30 cellular contexts compared by ENCODE assay signal in the genomic region with DNA sequence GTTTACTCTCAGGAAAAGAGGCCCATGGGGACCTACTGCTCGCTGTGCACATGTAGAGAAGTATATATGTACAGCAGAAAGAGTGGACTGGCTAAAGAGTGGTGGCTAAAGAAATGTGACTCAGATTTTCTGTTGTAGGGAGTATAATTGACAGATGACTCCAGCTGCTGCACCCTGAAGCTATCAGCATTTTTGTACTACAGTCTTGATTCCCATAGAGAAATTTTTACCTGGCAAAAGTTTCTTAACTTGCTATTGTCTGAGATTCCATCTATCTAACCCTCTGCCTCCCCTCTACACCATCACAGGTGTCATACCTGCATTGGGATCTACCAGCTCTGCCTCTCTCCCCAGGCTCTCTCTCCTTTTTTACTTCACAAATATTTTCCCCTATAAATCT.
"Had no signal": no experiment of that assay in that cellular context is flagged by ENCODE, and none has a peak within 500 bp of the region (broad histone marks: within the 10 kb centered on the region; RNA-seq: fewer than 3 reads in every experiment).

No MANE protein-coding gene starts in this region.

- H3K9me3 ChIP-seq: adrenal gland, ascending aorta, body of pancreas, breast epithelium had no signal

- H3K36me3 ChIP-seq: adrenal gland, ascending aorta, brain microvascular endothelial cell, breast epithelium, cardiac muscle cell had no signal

- H3K4me1 ChIP-seq: adrenal gland, ascending aorta, body of pancreas, breast epithelium had no signal

- DNase-seq: activated effector memory CD4-positive, alpha-beta T cell treated with anti-CD3 and anti-CD28 coated beads, Interleukin-2, amount 50 U/mL, for 16 hours; activated effector memory CD4-positive, alpha-beta T cell treated with Interleukin-2 at 50 U/mL for 16 hours; activated gamma-delta T cell; activated gamma-delta T cell treated with Interleukin-2 at 50 U/mL for 16 hours; activated naive CD4-positive, alpha-beta T cell; activated naive CD4-positive, alpha-beta T cell treated with anti-CD3 and anti-CD28 coated beads for 36 hours; activated naive CD4-positive, alpha-beta T cell treated with anti-CD3 and anti-CD28 coated beads, Interleukin-2, amount 10 ng/mL, durations not matched to agents 7 days and 5 days; activated naive CD4-positive, alpha-beta T cell treated with anti-CD3 and anti-CD28 coated beads, Interleukin-2, amount 50 U/mL, for 16 hours; activated naive CD4-positive, alpha-beta T cell treated with Interleukin-2 at 50 U/mL for 16 hours; activated naive CD8-positive, alpha-beta T cell treated with anti-CD3 and anti-CD28 coated beads for 36 hours; activated naive CD8-positive, alpha-beta T cell treated with anti-CD3 and anti-CD28 coated beads, Interleukin-2, amount 10 ng/mL, durations not matched to agents 7 days and 5 days; activated naive CD8-positive, alpha-beta T cell treated with anti-CD3 and anti-CD28 coated beads, Interleukin-2, amount 50 U/mL, for 24 hours; activated T-cell treated with anti-CD3 and anti-CD28 coated beads, Interleukin-2, amount 50 U/mL, for 1 hour; activated T-cell treated with anti-CD3 and anti-CD28 coated beads, Interleukin-2, amount 50 U/mL, for 24 hours; activated T-cell treated with anti-CD3 and anti-CD28 coated beads, Interleukin-2, amount 50 U/mL, for 4 hours; activated T-cell treated with anti-CD3 and anti-CD28 coated beads, Interleukin-2, amount 50 U/mL, for 48 hours; activated T-cell treated with anti-CD3 and anti-CD28 coated beads, Interleukin-2, amount 50 U/mL, for 72 hours; adrenal gland; amniotic stem cell; amygdala; anterior cingulate cortex; aorta; body of pancreas; brain microvascular endothelial cell; caudate nucleus; central memory CD4-positive, alpha-beta T cell; cerebellar nuclear complex had no signal

- H3K27me3 ChIP-seq: adrenal gland, ascending aorta, body of pancreas, brain microvascular endothelial cell, breast epithelium, cardiac muscle cell had no signal

- H3K4me3 ChIP-seq: adrenal gland, ascending aorta, body of pancreas, breast epithelium, cardiac muscle cell had no signal

- H3K27ac ChIP-seq: adrenal gland, ascending aorta, body of pancreas, brain microvascular endothelial cell, breast epithelium, cardiac muscle cell had no signal
